In the genomic region with DNA sequence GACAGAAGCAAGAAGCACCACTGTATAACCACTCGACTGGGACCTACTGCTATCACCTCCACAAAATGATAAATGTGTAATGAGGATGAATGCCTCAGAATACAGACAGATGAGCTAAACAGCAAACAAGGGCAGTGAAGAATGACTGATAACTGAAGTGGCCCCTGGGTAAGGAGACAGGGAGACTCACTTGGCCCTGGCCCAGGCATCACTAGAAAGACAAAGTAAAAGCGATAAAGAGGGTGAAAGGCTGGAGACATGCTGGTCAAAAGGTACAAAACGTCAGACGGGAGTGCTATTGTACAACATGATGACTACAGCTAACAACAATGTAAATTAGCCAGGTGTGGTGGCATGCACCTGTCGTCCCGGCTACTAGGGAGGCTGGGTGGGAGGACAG, we compare ENCODE assay signal across 26 cellular contexts. TPM values are rescaled to one million over a fixed set of nuclear protein-coding genes. Genes with fewer than 3 reads are reported as not detected.
"Had no signal": no experiment of that assay in that cellular context is flagged by ENCODE, and none has a peak within 500 bp of the region (broad histone marks: within the 10 kb centered on the region; RNA-seq: fewer than 3 reads in every experiment).

No MANE protein-coding gene starts in this region.

- H3K36me3 ChIP-seq: brain microvascular endothelial cell, cardiac muscle cell had no signal

- H3K27ac ChIP-seq: brain microvascular endothelial cell, cardiac muscle cell, PC-9 had no signal

- H3K27me3 ChIP-seq: brain microvascular endothelial cell had no signal

- DNase-seq: activated B cell treated with CpG ODN at 0.5 μM for 24 hours; activated CD4-positive, alpha-beta memory T cell treated with anti-CD3 and anti-CD28 coated beads for 36 hours; activated CD4-positive, alpha-beta T cell treated with anti-CD3 and anti-CD28 coated beads for 1 hour; activated CD4-positive, alpha-beta T cell treated with anti-CD3 and anti-CD28 coated beads, Interleukin-2, amount 10 ng/mL, durations not matched to agents 7 days and 5 days; activated gamma-delta T cell; activated naive CD4-positive, alpha-beta T cell treated with anti-CD3 and anti-CD28 coated beads for 36 hours; activated T-cell treated with anti-CD3 and anti-CD28 coated beads for 4 hours; activated T-cell treated with anti-CD3 and anti-CD28 coated beads, Interleukin-2, amount 50 U/mL, for 48 hours; brain microvascular endothelial cell; MM.1S; NCI-H1105; NCI-H1436; NCI-H187 treated with DMSO at 0.1 percent for 48 hours; NCI-H2081 treated with DMSO at 0.1 percent for 48 hours; NCI-H2171 treated with DMSO at 0.1 percent for 48 hours; NCI-H226; NCI-H526; NCI-H774; PC-9; SHP77 treated with DMSO at 0.1 percent for 48 hours; T-helper 9 cell had no signal

- ATAC-seq: activated T-helper 17 cell treated with anti-CD3 and anti-CD28 coated beads, Interleukin-2, amount 50 U/mL, for 72 hours had no signal

- FAIRE-seq: TTC549 had no signal

- H3K4me2 ChIP-seq: PC-9 had no signal

- H2AFZ ChIP-seq: PC-9 had no signal

- H3K4me3 ChIP-seq: cardiac muscle cell, PC-9 had no signal

RNA-seq across cellular contexts. Expression of a gene that starts 27.8 kb away (rescaled TPM):
- total RNA-seq: cardiac muscle cell, NCI-H460, PC-9, SK-MEL-5 had no signal
- polyA plus RNA-seq: cardiac muscle cell had no signal
